1 cellular context compared by ENCODE assay signal in the genomic region with DNA sequence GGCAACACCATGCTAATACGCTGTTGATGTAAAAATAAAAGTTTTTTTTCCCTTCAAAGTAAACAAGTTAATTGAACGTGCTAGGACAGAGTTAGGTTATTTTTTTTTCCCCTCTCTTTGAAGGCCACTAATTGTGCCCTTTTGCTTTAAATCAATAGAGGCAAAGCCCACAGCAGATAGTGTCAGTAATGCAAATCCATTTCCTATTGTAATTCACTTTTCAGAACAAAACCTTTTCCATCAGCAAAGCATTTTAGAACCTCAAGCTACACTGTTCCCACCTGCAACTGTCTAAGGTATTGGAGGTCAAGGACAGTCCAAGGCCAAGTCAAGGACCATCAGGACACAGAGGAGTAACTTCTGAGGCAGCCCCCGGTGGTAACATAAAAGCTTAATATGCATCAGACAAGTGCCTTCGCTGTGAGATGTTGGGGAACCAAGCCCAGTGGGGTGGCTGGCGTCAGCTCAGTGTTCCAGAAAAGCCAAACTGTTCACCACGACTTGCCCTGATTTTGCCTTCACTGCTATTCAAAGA.
TF ChIP-seq lines count a peak whose summit lies in the region.

No MANE protein-coding gene starts in this region.

TF ChIP-seq in GM23338, 12 proteins besides CTCF, POLR2A, EP300 and RAD21 (continued from another document):
- no peak for TF ChIP-seq ZNF462 (CRISPR knock-in tag; IDR thresholded peaks at IDR 0.05)
- no peak for TF ChIP-seq EZH2phosphoT487 (IDR thresholded peaks at IDR 0.05; ENCODE audit: unreplicated experiment)
